21 cellular contexts compared by ENCODE assay signal in the genomic region with DNA sequence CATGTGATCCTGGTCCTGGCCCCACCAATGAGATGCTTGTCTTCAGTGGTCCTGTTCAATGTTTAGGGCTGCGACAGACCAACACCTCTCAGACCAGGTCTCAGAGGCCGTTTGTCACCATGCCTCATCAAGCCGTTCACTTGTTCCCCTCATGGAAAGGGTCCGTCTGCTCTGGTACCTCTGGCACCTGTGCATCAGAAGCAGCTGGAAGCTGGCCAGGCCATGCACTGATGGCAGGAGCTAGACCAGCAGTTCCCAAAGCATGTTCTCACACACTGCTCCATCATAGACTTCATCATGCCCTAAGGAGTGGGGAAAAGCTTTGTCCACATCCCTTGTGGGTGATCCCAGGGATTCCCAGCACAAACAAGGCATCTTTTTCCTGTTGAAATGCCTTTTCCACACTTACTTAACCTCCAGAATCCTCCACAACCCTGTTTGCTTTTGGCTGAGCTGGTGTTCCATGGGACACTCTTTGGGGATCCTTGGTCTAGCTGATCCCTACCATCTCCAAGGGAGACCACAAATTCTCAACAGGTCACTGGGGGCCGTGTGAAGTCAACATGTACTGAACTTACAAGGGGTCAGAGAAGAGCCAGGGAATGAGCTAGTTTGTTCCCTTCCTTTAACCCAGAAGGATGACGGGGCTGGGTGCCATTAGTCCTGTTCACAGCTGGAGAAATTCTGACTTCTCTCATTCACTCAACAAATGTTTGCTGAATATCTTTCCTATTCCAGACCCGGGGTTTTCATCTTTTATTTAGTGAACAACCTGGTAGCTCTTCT. TPM values are rescaled to one million over a fixed set of nuclear protein-coding genes. Genes with fewer than 3 reads are reported as not detected.
DNase-seq lines count a peak whose midpoint lies in the region; ATAC-seq and TF ChIP-seq lines count a peak whose summit lies in the region.
"Had no signal": no experiment of that assay in that cellular context is flagged by ENCODE, and none has a peak within 500 bp of the region (broad histone marks: within the 10 kb centered on the region; RNA-seq: fewer than 3 reads in every experiment).

No MANE protein-coding gene starts in this region.

- no peak for TF ChIP-seq EP300 in transverse colon (IDR thresholded peaks at IDR 0.05; ENCODE audit: low read depth)

- peaks cover 16% of the 10 kb centered on the region for H3K4me1 ChIP-seq in lower lobe of right lung
- H3K4me1 ChIP-seq in transverse colon: peaks cover 0 to 10% (median 0%) of the 10 kb centered on the region in 4 donors
- H3K4me1 ChIP-seq: Caco-2 had no signal

- peaks cover 85% of the 10 kb centered on the region for H3K36me3 ChIP-seq in lower lobe of right lung
- H3K36me3 ChIP-seq in transverse colon: no peaks in the 10 kb centered on the region
- H3K36me3 ChIP-seq: neural progenitor cell had no signal

- H3K9me3 ChIP-seq in lower lobe of right lung: no peaks in the 10 kb centered on the region
- no peaks in the 10 kb centered on the region for H3K9me3 ChIP-seq in transverse colon
- H3K9me3 ChIP-seq: Caco-2 had no signal

- ATAC-seq in Right ventricle myocardium inferior (no peak), left ventricle myocardium superior (no peak), lower lobe of right lung (peak; percentile 52), GM18498 (IDR thresholded peaks at IDR 0.05; ENCODE audit: unreplicated experiment) (no peak)
- ATAC-seq: HCT116 had no signal

- TF ChIP-seq CTCF in lower lobe of right lung (IDR thresholded peaks at IDR 0.05) (no peak), transverse colon (IDR thresholded peaks at IDR 0.05) (no peak)

- TF ChIP-seq POLR2A in transverse colon (IDR thresholded peaks at IDR 0.05): no peak

- H3K27me3 ChIP-seq in lower lobe of right lung (ENCODE audit: low read depth) (no peaks in the 10 kb centered on the region), transverse colon (no peaks in the 10 kb centered on the region)
- H3K27me3 ChIP-seq: neural progenitor cell had no signal

- DNase-seq in Right ventricle myocardium inferior (ENCODE audit: missing footprints) (peak; percentile 64), left ventricle myocardium superior (no peak), lower lobe of right lung (no peak), transverse colon (no peak), head of caudate nucleus (no peak), UCSD-AML1 (lab: John Stamatoyannopoulos, UW; ENCODE audit: unreplicated experiment) (no peak)
- DNase-seq: activated CD4-positive, alpha-beta T cell treated with anti-CD3 and anti-CD28 coated beads for 48 hours; activated naive CD8-positive, alpha-beta T cell treated with anti-CD3 and anti-CD28 coated beads for 36 hours; activated T-cell treated with anti-CD3 and anti-CD28 coated beads, Interleukin-2, amount 50 U/mL, for 1 hour; Caco-2; effector CD8-positive, alpha-beta T cell; NCI-H1092; NCI-H2171 treated with DMSO at 0.1 percent for 48 hours; NK-92 treated with Interleukin-12 subunit alpha and Interleukin-12 subunit beta, amount 100 ng/mL, for 24 hours; stimulated activated CD4-positive, alpha-beta T cell treated with anti-CD3 and anti-CD28 coated beads, Interleukin-4, amount 100 ng/mL, for 1 hour; stimulated activated CD8-positive, alpha-beta memory T cell treated with anti-CD3 and anti-CD28 coated beads, Interleukin-4, amount 100 ng/mL, for 48 hours; T1000 had no signal

- whole genome bisulfite sequencing in transverse colon (ENCODE audit: low coverage in 1 of 2), 2 donors: 75 to 83% methylated on average over 1 to 7 of the region's 7 CpGs

- in situ Hi-C loops in transverse colon (cut with MboI; ENCODE audit: low pct_ligation_motif_present in 1 of 4, low pct_unique_long_range_greater_than_20kb in 1 of 4, low sequenced_read_pairs in 3 of 4): no loop called here

- intact Hi-C loops in Right ventricle myocardium inferior (cut with DNase I): no loop called here
- intact Hi-C loops in left ventricle myocardium superior (cut with micrococcal nuclease): no loop called here
- intact Hi-C loops in lower lobe of right lung (cut with DNase I): no loop called here
- intact Hi-C loops in transverse colon (cut with DNase I; ENCODE audit: low total_unique reads): no loop called here
- intact Hi-C loops in head of caudate nucleus (cut with DNase I): no loop called here

- no peak overlapping the region for H3K4me3 ChIP-seq in lower lobe of right lung
- no peak overlapping the region for H3K4me3 ChIP-seq in transverse colon
- H3K4me3 ChIP-seq: neural progenitor cell had no signal

- H3K27ac ChIP-seq in angular gyrus (ENCODE audit: low read depth, low read length) (peak overlapping the region; percentile 27), lower lobe of right lung (peak overlapping the region; percentile 60), transverse colon (peak overlapping the region; percentile 30 to 63 (median 55))
- H3K27ac ChIP-seq: neural progenitor cell had no signal

RNA-seq across cellular contexts. Expression of a gene that starts 21.8 kb away (rescaled TPM):
- 11.2 TPM for total RNA-seq in Right ventricle myocardium inferior
- 8.7 TPM for total RNA-seq in left ventricle myocardium superior
- total RNA-seq in lower lobe of right lung: 73.1 TPM
- 10 to 100 TPM; 15.0 to 78.6 (median 41.4) TPM for total RNA-seq in transverse colon

RNA-seq across cellular contexts. Expression of a gene that starts 48.7 kb away (rescaled TPM):
- total RNA-seq in Right ventricle myocardium inferior (131 TPM), left ventricle myocardium superior (95.6 TPM), lower lobe of right lung (15.5 TPM), transverse colon (10 to 100 TPM in 1 of 4 donors, 1 to 10 TPM in 3; 1.5 to 11.9 (median 6.5) TPM)
- total RNA-seq: activated naive CD8-positive, alpha-beta T cell treated with anti-CD3 and anti-CD28 coated beads for 36 hours had no signal

Comparison
In these comparisons a context has a peak if more than half of its experiments do, and no peak if none do; other contexts are left out.
1. ATAC-seq: peak in lower lobe of right lung (2 of 2); none in Right ventricle myocardium inferior (single experiment), left ventricle myocardium superior (single experiment) and GM18498 (single experiment).
2. Peak in every context shown above with its lines, with median percentiles within 50 percentile points of each other: H3K27ac ChIP-seq.